In genomic region chr10:28449382-28449781, GRCh38 we compare ENCODE assay signal across 36 cellular contexts.
DNase-seq lines count a peak whose midpoint lies in the region; ATAC-seq, FAIRE-seq and TF ChIP-seq lines count a peak whose summit lies in the region.
"Had no signal": no experiment of that assay in that cellular context is flagged by ENCODE, and none has a peak within 500 bp of the region (broad histone marks: within the 10 kb centered on the region; RNA-seq: fewer than 3 reads in every experiment).

No MANE protein-coding gene starts in this region.

- no peaks in the 10 kb centered on the region for H3K9me2 ChIP-seq in SK-N-SH
- H3K9me2 ChIP-seq in GM23338 (ENCODE audit: insufficient read depth): no peaks in the 10 kb centered on the region
- no peaks in the 10 kb centered on the region for H3K9me2 ChIP-seq in OCI-LY7 (ENCODE audit: insufficient read depth, low read length)

- H3K4ac ChIP-seq in H1 (replicated peaks; ENCODE audit: insufficient read length, low read depth, low read length): no peak overlapping the region

- H2BK12ac ChIP-seq in H1 (ENCODE audit: low read depth, low read length): no peak overlapping the region

- no peak for ATAC-seq in SK-N-SH treated with all-trans-retinoic acid at 6 μM for 48 hours
- ATAC-seq in GM23338: no peak
- ATAC-seq: A549; CD8-positive, alpha-beta T cell had no signal

- H2BK120ac ChIP-seq in H1 (replicated peaks; ENCODE audit: low read depth, low read length): no peak overlapping the region

- H3K9me3 ChIP-seq in SK-N-SH: peaks cover 7% of the 10 kb centered on the region; the same call in 1 of the 2 replicates
- H3K9me3 ChIP-seq in H1 (ENCODE audit: insufficient read depth in 2 of 2, low read depth in 1 of 2, low read length in 1 of 2): no peaks in the 10 kb centered on the region
- H3K9me3 ChIP-seq in osteoblast (ENCODE audit: low read depth, low read length): no peaks in the 10 kb centered on the region
- no peaks in the 10 kb centered on the region; the same call in 1 of the 2 replicates for H3K9me3 ChIP-seq in OCI-LY7 (ENCODE audit: low read length)
- H3K9me3 ChIP-seq: BE2C had no signal

- H3K4me1 ChIP-seq in SK-N-SH (ENCODE audit: control insufficient read depth in 1 of 2, insufficient read depth in 2 of 2, low read depth in 1 of 2, low read length in 1 of 2) (peaks cover 0 to 3% of the 10 kb centered on the region in 2 experiments; a peak in 2 of 4 replicates), GM23338 (ENCODE audit: insufficient read depth) (no peaks in the 10 kb centered on the region), H1 (replicated peaks in 1 of 4; ENCODE audit: control insufficient read depth in 3 of 4, insufficient read depth in 4 of 4, low read length in 3 of 4) (no peaks in the 10 kb centered on the region), osteoblast (ENCODE audit: insufficient read depth, low read length) (no peaks in the 10 kb centered on the region), OCI-LY7 (ENCODE audit: insufficient read depth, low read length, poor library complexity, severe bottlenecking) (no peaks in the 10 kb centered on the region)
- H3K4me1 ChIP-seq: A549, BE2C, BLaER1 had no signal

- H4K20me1 ChIP-seq in SK-N-SH (ENCODE audit: insufficient read depth) (no peaks in the 10 kb centered on the region), GM23338 (replicated peaks; ENCODE audit: insufficient read depth) (no peaks in the 10 kb centered on the region), H1 (replicated peaks in 1 of 2; ENCODE audit: control insufficient read depth in 1 of 2, insufficient read depth in 2 of 2, low read length in 2 of 2) (no peaks in the 10 kb centered on the region), osteoblast (ENCODE audit: insufficient read depth, low read length) (no peaks in the 10 kb centered on the region), OCI-LY7 (ENCODE audit: insufficient read depth, low read length) (no peaks in the 10 kb centered on the region)
- H4K20me1 ChIP-seq: BLaER1; BLaER1 treated with 17β-estradiol and CSF1 and Interleukin-3, amounts not matched to agents 10 nM and 100 nM had no signal

- H3K4me3 ChIP-seq in SK-N-SH (ENCODE audit: low read depth in 2 of 2, low read length in 1 of 2) (no peak overlapping the region), GM23338 (no peak overlapping the region), H1 (ENCODE audit: extremely low read depth in 1 of 4, insufficient read depth in 2 of 4, low read depth in 3 of 4, low read length in 4 of 4) (no peak overlapping the region), osteoblast (ENCODE audit: insufficient read depth, low read length) (no peak overlapping the region), OCI-LY7 (ENCODE audit: low read depth, low read length, poor library complexity, severe bottlenecking) (no peak overlapping the region)
- H3K4me3 ChIP-seq: A549; BLaER1; BLaER1 treated with 17β-estradiol and CSF1 and Interleukin-3, amounts not matched to agents 10 nM and 100 nM had no signal

- H3K9me3 Mint-ChIP-seq in GM23338: peaks cover 6% of the 10 kb centered on the region; the same call in 1 of the 3 replicates
- no peaks in the 10 kb centered on the region for H3K9me3 Mint-ChIP-seq in activated T-helper 2 cell treated with anti-CD3 and anti-CD28 coated beads, Interferon-gamma antibody, Interleukin-2, Interleukin-4, amounts not matched to agents 10 μg/mL and 5 μg/mL and 100 μg/mL, durations not matched to agents 14 hours and 24 hours and 36 hours
- H3K9me3 Mint-ChIP-seq: CD8-positive, alpha-beta T cell had no signal

- H3K79me2 ChIP-seq in SK-N-SH (ENCODE audit: insufficient read depth) (no peaks in the 10 kb centered on the region), GM23338 (replicated peaks; ENCODE audit: insufficient read depth) (no peaks in the 10 kb centered on the region), H1 (ENCODE audit: control insufficient read depth in 1 of 2, insufficient read depth in 2 of 2, low read length in 2 of 2) (no peaks in the 10 kb centered on the region), osteoblast (ENCODE audit: insufficient read depth, low read length) (no peaks in the 10 kb centered on the region), OCI-LY7 (ENCODE audit: insufficient read depth, low read depth, low read length) (no peaks in the 10 kb centered on the region)

- no peak for TF ChIP-seq POLR2A in H1 (IDR thresholded peaks at IDR 0.05; ENCODE audit: control extremely low read depth in 1 of 2, low read depth in 2 of 2, low read length in 2 of 2)

- no peaks in the 10 kb centered on the region for H3K79me1 ChIP-seq in H1 (ENCODE audit: low read depth, low read length)

- H3K36me3 ChIP-seq in SK-N-SH (replicated peaks in 1 of 2; ENCODE audit: control insufficient read depth in 1 of 2, insufficient read depth in 2 of 2, low read length in 1 of 2) (no peaks in the 10 kb centered on the region), GM23338 (ENCODE audit: insufficient read depth) (no peaks in the 10 kb centered on the region), H1 (ENCODE audit: control insufficient read depth in 2 of 4, insufficient read depth in 4 of 4, low read length in 3 of 4) (no peaks in the 10 kb centered on the region), osteoblast (ENCODE audit: insufficient read depth, low read length) (no peaks in the 10 kb centered on the region), OCI-LY7 (ENCODE audit: insufficient read depth, low read length) (no peaks in the 10 kb centered on the region)
- H3K36me3 ChIP-seq: BE2C; BLaER1; BLaER1 treated with 17β-estradiol and CSF1 and Interleukin-3, amounts not matched to agents 10 nM and 100 nM had no signal

- no peak overlapping the region for H3K27ac Mint-ChIP-seq in GM23338
- no peak overlapping the region for H3K27ac Mint-ChIP-seq in activated T-helper 2 cell treated with anti-CD3 and anti-CD28 coated beads, Interferon-gamma antibody, Interleukin-2, Interleukin-4, amounts not matched to agents 10 μg/mL and 5 μg/mL and 100 μg/mL, durations not matched to agents 14 hours and 24 hours and 36 hours
- H3K27ac Mint-ChIP-seq: B cell; CD4-positive, alpha-beta memory T cell; CD4-positive, alpha-beta T cell; CD4-positive, CD25-positive, alpha-beta regulatory T cell; CD8-positive, alpha-beta memory T cell; CD8-positive, alpha-beta T cell had no signal

- no peak overlapping the region for H3K56ac ChIP-seq in H1 (replicated peaks; ENCODE audit: insufficient read length, low read depth, low read length)

- no peak overlapping the region for H3K4me3 Mint-ChIP-seq in GM23338
- no peak overlapping the region for H3K4me3 Mint-ChIP-seq in activated T-helper 2 cell treated with anti-CD3 and anti-CD28 coated beads, Interferon-gamma antibody, Interleukin-2, Interleukin-4, amounts not matched to agents 10 μg/mL and 5 μg/mL and 100 μg/mL, durations not matched to agents 14 hours and 24 hours and 36 hours (ENCODE audit: low read depth)
- H3K4me3 Mint-ChIP-seq: B cell; CD14-positive monocyte; CD4-positive, alpha-beta memory T cell; CD4-positive, alpha-beta T cell; CD4-positive, CD25-positive, alpha-beta regulatory T cell; CD8-positive, alpha-beta memory T cell; CD8-positive, alpha-beta T cell had no signal

- FAIRE-seq in H1 (lab: Jason Lieb, UNC): no peak
- FAIRE-seq: A204.1, A549, D721Med had no signal

- H2BK20ac ChIP-seq in H1 (ENCODE audit: low read length): no peak overlapping the region

- POLR2A ChIA-PET in SK-N-SH (lab: Yijun Ruan, JAX) (interaction anchor here (0.5 to 1.5 kb wide), 2 partner anchors 9 to 83 kb away, joined by 3 to 6 read pairs; partner anchors contain the start of gene WAC), H1 (lab: Charles Lee; ENCODE audit: partially characterized antibody) (interaction anchor here (0.8 to 2.2 kb wide), 2 partner anchors 10 to 83 kb away, joined by 3 to 6 read pairs; no protein-coding TSS in a partner anchor), OCI-LY7 (lab: Charles Lee) (no interaction called here)

- TF ChIP-seq CTCF in SK-N-SH (IDR thresholded peaks at IDR 0.05): no peak
- TF ChIP-seq CTCF in GM23338 (conservative IDR thresholded peaks at IDR 0.05; ENCODE audit: low read depth in 2 of 2): no peak
- no peak for TF ChIP-seq CTCF in H1 (IDR thresholded peaks at IDR 0.05; ENCODE audit: control extremely low read depth in 1 of 3, insufficient read depth in 1 of 3, low read depth in 1 of 3, low read length in 3 of 3)
- TF ChIP-seq CTCF in osteoblast (IDR thresholded peaks at IDR 0.05; ENCODE audit: extremely low read depth, low read depth, low read length): no peak
- TF ChIP-seq CTCF in OCI-LY7 (conservative IDR thresholded peaks at IDR 0.05; ENCODE audit: low read length): no peak

- H2BK15ac ChIP-seq in H1 (ENCODE audit: low read length): no peak overlapping the region

- no peaks in the 10 kb centered on the region; the same call in 2 of the 3 replicates for H3K36me3 Mint-ChIP-seq in GM23338 (ENCODE audit: low read depth)
- H3K36me3 Mint-ChIP-seq in activated T-helper 2 cell treated with anti-CD3 and anti-CD28 coated beads, Interferon-gamma antibody, Interleukin-2, Interleukin-4, amounts not matched to agents 10 μg/mL and 5 μg/mL and 100 μg/mL, durations not matched to agents 14 hours and 24 hours and 36 hours (ENCODE audit: low read depth): no peaks in the 10 kb centered on the region
- H3K36me3 Mint-ChIP-seq: CD14-positive monocyte; CD4-positive, alpha-beta memory T cell; CD4-positive, CD25-positive, alpha-beta regulatory T cell; CD8-positive, alpha-beta T cell had no signal

- TF ChIP-seq EP300 in SK-N-SH (IDR thresholded peaks at IDR 0.05; ENCODE audit: borderline replicate concordance in 1 of 2, low read depth in 1 of 2, low read length in 1 of 2) (no peak), H1 (IDR thresholded peaks at IDR 0.05; ENCODE audit: borderline replicate concordance in 1 of 2, low read depth in 2 of 2, low read length in 2 of 2) (no peak)

- CTCF ChIA-PET in SK-N-SH (lab: Yijun Ruan, JAX): interaction anchor here (0.7 to 1.3 kb wide), 2 partner anchors 13 to 94 kb away, joined by 3 read pairs; no protein-coding TSS in a partner anchor
- CTCF ChIA-PET in H1 (lab: Charles Lee; ENCODE audit: partially characterized antibody): interaction anchor here (1.3 to 1.4 kb wide), 2 partner anchors 10 to 19 kb away, joined by 3 to 7 read pairs; no protein-coding TSS in a partner anchor
- CTCF ChIA-PET in OCI-LY7 (lab: Charles Lee; ENCODE audit: unreplicated experiment): no interaction called here

- no peaks in the 10 kb centered on the region for H3K4me1 Mint-ChIP-seq in GM23338
- H3K4me1 Mint-ChIP-seq in activated T-helper 2 cell treated with anti-CD3 and anti-CD28 coated beads, Interferon-gamma antibody, Interleukin-2, Interleukin-4, amounts not matched to agents 10 μg/mL and 5 μg/mL and 100 μg/mL, durations not matched to agents 14 hours and 24 hours and 36 hours (ENCODE audit: low read depth): no peaks in the 10 kb centered on the region
- H3K4me1 Mint-ChIP-seq: B cell; CD14-positive monocyte; CD4-positive, alpha-beta memory T cell; CD4-positive, CD25-positive, alpha-beta regulatory T cell; CD8-positive, alpha-beta memory T cell had no signal

- no peaks in the 10 kb centered on the region for H3K27me3 ChIP-seq in SK-N-SH (ENCODE audit: insufficient read depth)
- H3K27me3 ChIP-seq in GM23338 (ENCODE audit: insufficient read depth): no peaks in the 10 kb centered on the region
- no peaks in the 10 kb centered on the region for H3K27me3 ChIP-seq in H1 (replicated peaks in 1 of 4; ENCODE audit: control insufficient read depth in 3 of 4, extremely low read depth in 1 of 4, insufficient read depth in 3 of 4, low read length in 3 of 4)
- H3K27me3 ChIP-seq in osteoblast (ENCODE audit: insufficient read depth, low read length): peaks cover 3% of the 10 kb centered on the region
- H3K27me3 ChIP-seq: BE2C; BLaER1; BLaER1 treated with 17β-estradiol and CSF1 and Interleukin-3, amounts not matched to agents 10 nM and 100 nM had no signal

- no peak overlapping the region for H2AK5ac ChIP-seq in H1 (ENCODE audit: low read depth, low read length)

- DNase-seq in SK-N-SH (peak; percentile 42), GM23338 (ENCODE audit: low spot score) (no peak), H1 (ENCODE audit: low read depth in 1 of 2, low spot score in 2 of 2) (no peak), osteoblast (ENCODE audit: insufficient read length, low spot score, missing footprints) (peak; percentile 61), OCI-M1 (lab: John Stamatoyannopoulos, UW) (no peak), OCI-LY7 (ENCODE audit: low spot score) (no peak)
- no peak for DNase-seq in activated T-helper 2 cell treated with anti-CD3 and anti-CD28 coated beads, Interferon-gamma antibody, Interleukin-2, Interleukin-4, amounts not matched to agents 10 μg/mL and 5 μg/mL and 100 μg/mL, durations not matched to agents 14 hours and 24 hours and 36 hours (ENCODE audit: low spot score)
- DNase-seq: 8988T; ACHN; AML-193; BE2C; Caco-2; Calu3; CD4-positive, alpha-beta memory T cell; CD4-positive, alpha-beta T cell; CD4-positive, CD25-positive, alpha-beta regulatory T cell; CD8-positive, alpha-beta memory T cell; CD8-positive, alpha-beta T cell; COR-L47; DMS 273 treated with DMSO at 0.1 percent for 48 hours; DMS153; DMS53; DMS79; DMS79 treated with DMSO at 0.1 percent for 48 hours; DND-41; EL had no signal

- H3K9ac ChIP-seq in SK-N-SH (no peak overlapping the region), H1 (replicated peaks in 1 of 4; ENCODE audit: extremely low read depth in 1 of 4, low read depth in 3 of 4, low read length in 3 of 4) (no peak overlapping the region)
- H3K9ac ChIP-seq: BLaER1; BLaER1 treated with 17β-estradiol and CSF1 and Interleukin-3, amounts not matched to agents 10 nM and 100 nM had no signal

- no peaks in the 10 kb centered on the region for H3K23me2 ChIP-seq in H1 (ENCODE audit: low read depth, low read length)

- intact Hi-C loops in OCI-LY7 (cut with micrococcal nuclease; ENCODE audit: unreplicated experiment): no loop called here
- intact Hi-C loops in activated T-helper 2 cell treated with anti-CD3 and anti-CD28 coated beads, Interferon-gamma antibody, Interleukin-2, Interleukin-4, amounts not matched to agents 10 μg/mL and 5 μg/mL and 100 μg/mL, durations not matched to agents 14 hours and 24 hours and 36 hours (cut with micrococcal nuclease): no loop called here

- H3K18ac ChIP-seq in H1 (ENCODE audit: extremely low read depth, low read length): no peak overlapping the region

- no peak for TF ChIP-seq RAD21 in SK-N-SH (IDR thresholded peaks at IDR 0.05; ENCODE audit: low read length)
- TF ChIP-seq RAD21 in H1 (IDR thresholded peaks at IDR 0.05 in 1 of 2, conservative IDR thresholded peaks at IDR 0.05 in 1 of 2; ENCODE audit: low read depth in 2 of 2, low read length in 2 of 2): no peak

- H4K8ac ChIP-seq in H1 (ENCODE audit: extremely low read depth, insufficient read depth, low read length): no peak overlapping the region

- no peak overlapping the region for H2AFZ ChIP-seq in SK-N-SH (ENCODE audit: low read depth)
- H2AFZ ChIP-seq in GM23338: peak overlapping the region; percentile 33; the same call in 1 of the 2 replicates
- peak overlapping the region; percentile 90; the same call in 1 of the 2 replicates for H2AFZ ChIP-seq in H1 (ENCODE audit: low read length)
- H2AFZ ChIP-seq in osteoblast (ENCODE audit: low read length): no peak overlapping the region
- H2AFZ ChIP-seq in OCI-LY7 (ENCODE audit: low read length): no peak overlapping the region

- H4K5ac ChIP-seq in H1 (ENCODE audit: insufficient read length, low read depth, low read length): no peak overlapping the region

- H2BK5ac ChIP-seq in H1 (ENCODE audit: low read depth, low read length): no peak overlapping the region

- H3F3A ChIP-seq in SK-N-SH (replicated peaks; ENCODE audit: insufficient read depth) (no peaks in the 10 kb centered on the region), GM23338 (replicated peaks; ENCODE audit: low read depth) (no peaks in the 10 kb centered on the region)

- peak overlapping the region in 1 of 2 experiments; percentile 61; a peak in 2 of 4 replicates for H3K27ac ChIP-seq in SK-N-SH (ENCODE audit: low read depth in 2 of 2, low read length in 1 of 2)
- no peak overlapping the region for H3K27ac ChIP-seq in GM23338 (ENCODE audit: low read depth)
- no peak overlapping the region for H3K27ac ChIP-seq in H1 (ENCODE audit: low read depth, low read length)
- no peak overlapping the region for H3K27ac ChIP-seq in osteoblast (ENCODE audit: low read depth, low read length)
- no peak overlapping the region for H3K27ac ChIP-seq in OCI-LY7 (ENCODE audit: low read depth, low read length, poor library complexity, severe bottlenecking)
- H3K27ac ChIP-seq: 22Rv1; A549; BLaER1; BLaER1 treated with 17β-estradiol and CSF1 and Interleukin-3, amounts not matched to agents 10 nM and 100 nM; C4-2B had no signal

- BruUV-seq in OCI-LY7 (replicated peaks; lab: Mats Ljungman, UMichigan): no TSS peak

- H3K23ac ChIP-seq in H1 (ENCODE audit: insufficient read length): no peak overlapping the region

- no peak overlapping the region for H4K91ac ChIP-seq in H1 (replicated peaks; ENCODE audit: insufficient read length, low read length)

- H3K4me2 ChIP-seq in SK-N-SH: no peak overlapping the region
- no peak overlapping the region for H3K4me2 ChIP-seq in GM23338
- H3K4me2 ChIP-seq in H1 (ENCODE audit: insufficient read depth in 1 of 2, low read depth in 2 of 2, low read length in 2 of 2): no peak overlapping the region
- no peak overlapping the region for H3K4me2 ChIP-seq in osteoblast (ENCODE audit: insufficient read depth, low read length)
- no peak overlapping the region for H3K4me2 ChIP-seq in OCI-LY7 (ENCODE audit: low read length)
- H3K4me2 ChIP-seq: A549; BLaER1; BLaER1 treated with 17β-estradiol and CSF1 and Interleukin-3, amounts not matched to agents 10 nM and 100 nM had no signal

- H3K14ac ChIP-seq in H1 (ENCODE audit: insufficient read length): no peak overlapping the region

- peaks cover 3% of the 10 kb centered on the region for H3K27me3 Mint-ChIP-seq in GM23338 (ENCODE audit: insufficient read depth, low read depth, poor library complexity)
- H3K27me3 Mint-ChIP-seq in activated T-helper 2 cell treated with anti-CD3 and anti-CD28 coated beads, Interferon-gamma antibody, Interleukin-2, Interleukin-4, amounts not matched to agents 10 μg/mL and 5 μg/mL and 100 μg/mL, durations not matched to agents 14 hours and 24 hours and 36 hours (ENCODE audit: low read depth): peaks cover 8% of the 10 kb centered on the region

- WGBS in SK-N-SH (ENCODE audit: low lambda C conversion rate): 18% methylated on average over 1 of the region's 1 CpG
- WGBS in H1 (ENCODE audit: extremely low coverage in 1 of 2, insufficient coverage in 1 of 2, insufficient read length in 1 of 2, insufficient replicate concordance in 2 of 2, low coverage in 1 of 2, low lambda C conversion rate in 2 of 2, missing lambda C conversion rate in 1 of 2), 2 experiments: 92% methylated on average over 1 of the region's 1 CpG; no CpG with 5 or more reads in 1 of the 2 experiments

Comparison
In these comparisons a context has a peak if more than half of its experiments do, and no peak if none do; other contexts are left out.
1. DNase-seq: peak in SK-N-SH (single experiment) and osteoblast (single experiment); none in GM23338 (single experiment), H1 (0 of 2), OCI-M1 (single experiment), OCI-LY7 (single experiment) and activated T-helper 2 cell treated with anti-CD3 and anti-CD28 coated beads, Interferon-gamma antibody, Interleukin-2, Interleukin-4, amounts not matched to agents 10 μg/mL and 5 μg/mL and 100 μg/mL, durations not matched to agents 14 hours and 24 hours and 36 hours (single experiment).
2. H2AFZ ChIP-seq: peak in GM23338 (single experiment) and H1 (single experiment); none in SK-N-SH (single experiment), osteoblast (single experiment) and OCI-LY7 (single experiment).